In genomic region chr4:17511041-17511949, GRCh38 we compare ENCODE assay signal across 7 cellular contexts. TPM values are rescaled to one million over a fixed set of nuclear protein-coding genes. Genes with fewer than 3 reads are reported as not detected.
DNase-seq lines count a peak whose midpoint lies in the region; ATAC-seq and TF ChIP-seq lines count a peak whose summit lies in the region.

No MANE protein-coding gene starts in this region.

- H2AK5ac ChIP-seq in H9 (ENCODE audit: insufficient read length, low read length): no peak overlapping the region

- peak; percentile 79 to 81 for ATAC-seq in stimulated activated naive B cell treated with anti-CD40 and anti-IgM and Interleukin-4, amounts not matched to agents 10 μg/mL and 1 μg/mL and 100 μg/mL, for 72 hours (replicated peaks)

- H3K56ac ChIP-seq in H9 (ENCODE audit: insufficient read length, low read depth, low read length): no peak overlapping the region

- H3K4ac ChIP-seq in H9 (ENCODE audit: low read depth, low read length): no peak overlapping the region

- no peak for TF ChIP-seq POLR2A in erythroblast (IDR thresholded peaks at IDR 0.05; ENCODE audit: low read length)

- H2BK12ac ChIP-seq in H9 (ENCODE audit: insufficient read length, low read depth, low read length): no peak overlapping the region

- peaks cover 33% of the 10 kb centered on the region in 2 experiments for H3K4me1 Mint-ChIP-seq in H9
- H3K4me1 Mint-ChIP-seq in stimulated activated naive B cell treated with anti-CD40 and anti-IgM and Interleukin-4, amounts not matched to agents 10 μg/mL and 1 μg/mL and 100 μg/mL, for 72 hours: peaks cover 15 to 22% of the 10 kb centered on the region in 2 donors

- H3K4me3 ChIP-seq in LNCaP clone FGC (ENCODE audit: low read depth, low read length) (peak overlapping the region; percentile 62), muscle layer of duodenum (ENCODE audit: low read depth in 1 of 2, low read length in 2 of 2) (peak overlapping the region; percentile 81 to 95)

- no peak overlapping the region for H4K91ac ChIP-seq in H9 (ENCODE audit: insufficient read length, low read depth, low read length)

- H3K79me2 ChIP-seq in H9 (ENCODE audit: insufficient read depth, low read length): no peaks in the 10 kb centered on the region

- H3K4me2 ChIP-seq in H9 (ENCODE audit: insufficient read depth, insufficient read length, low read length): peak overlapping the region; percentile 69

- H3K27me3 Mint-ChIP-seq in H9 (ENCODE audit: low read depth): peaks cover 53% of the 10 kb centered on the region
- H3K27me3 Mint-ChIP-seq in stimulated activated naive B cell treated with anti-CD40 and anti-IgM and Interleukin-4, amounts not matched to agents 10 μg/mL and 1 μg/mL and 100 μg/mL, for 72 hours: peaks cover 0 to 10% of the 10 kb centered on the region in 2 donors

- peaks cover 0 to 18% (median 5%) of the 10 kb centered on the region in 3 experiments; a peak in 5 of 7 replicates for H3K36me3 Mint-ChIP-seq in H9 (ENCODE audit: insufficient read depth in 1 of 3, low read depth in 3 of 3)
- H3K36me3 Mint-ChIP-seq in stimulated activated naive B cell treated with anti-CD40 and anti-IgM and Interleukin-4, amounts not matched to agents 10 μg/mL and 1 μg/mL and 100 μg/mL, for 72 hours: peaks cover 9 to 10% of the 10 kb centered on the region in 2 donors

- no peak overlapping the region for H3K14ac ChIP-seq in H9 (ENCODE audit: insufficient read depth, low read length)

- DNase-seq in GM13977 (ENCODE audit: low spot score) (peak; percentile 48), H9 (peak; percentile 49), LNCaP clone FGC (ENCODE audit: low read depth) (no peak), erythroblast (lab: John Stamatoyannopoulos, UW) (peak; percentile 71 to 76)
- DNase-seq in activated CD8-positive, alpha-beta memory T cell treated with anti-CD3 and anti-CD28 coated beads for 4 hours (ENCODE audit: low read depth in 2 of 2): peak; percentile 5 to 34
- DNase-seq in stimulated activated naive B cell treated with anti-CD40 and anti-IgM and Interleukin-4, amounts not matched to agents 10 μg/mL and 1 μg/mL and 100 μg/mL, for 72 hours: peak; percentile 35

- H4K20me1 ChIP-seq in H9 (ENCODE audit: control insufficient read depth, insufficient read depth, insufficient read length): no peaks in the 10 kb centered on the region

- no peaks in the 10 kb centered on the region; a peak in 1 of 5 replicates for H3K9me3 Mint-ChIP-seq in H9
- H3K9me3 Mint-ChIP-seq in stimulated activated naive B cell treated with anti-CD40 and anti-IgM and Interleukin-4, amounts not matched to agents 10 μg/mL and 1 μg/mL and 100 μg/mL, for 72 hours: no peaks in the 10 kb centered on the region

- peak overlapping the region; percentile 88 to 90 for H3K4me3 Mint-ChIP-seq in H9
- peak overlapping the region; percentile 91 to 96 for H3K4me3 Mint-ChIP-seq in stimulated activated naive B cell treated with anti-CD40 and anti-IgM and Interleukin-4, amounts not matched to agents 10 μg/mL and 1 μg/mL and 100 μg/mL, for 72 hours

- H3K27me3 ChIP-seq in H9 (ENCODE audit: insufficient read depth, low read length) (no peaks in the 10 kb centered on the region), muscle layer of duodenum (ENCODE audit: low read depth, low read length) (no peaks in the 10 kb centered on the region)

- no peak overlapping the region for H3K23ac ChIP-seq in H9 (ENCODE audit: insufficient read length, low read depth, low read length)

- H3K9me3 ChIP-seq in H9 (ENCODE audit: control insufficient read depth, low read depth, low read length): no peaks in the 10 kb centered on the region
- no peaks in the 10 kb centered on the region for H3K9me3 ChIP-seq in muscle layer of duodenum (ENCODE audit: control insufficient read depth in 1 of 2, low read length in 2 of 2)

- H4K8ac ChIP-seq in H9 (replicated peaks; ENCODE audit: insufficient read length, low read depth, low read length): no peak overlapping the region

- H3K36me3 ChIP-seq in muscle layer of duodenum (ENCODE audit: control insufficient read depth in 1 of 2, insufficient read depth in 2 of 2, low read length in 2 of 2): peaks cover 0 to 16% of the 10 kb centered on the region in 2 donors

- no peak overlapping the region for H4K5ac ChIP-seq in H9 (ENCODE audit: insufficient read length, low read depth, low read length)

- WGBS in H9 (ENCODE audit: extremely low coverage, insufficient read length, low lambda C conversion rate): no CpG with 5 or more reads among the region's 44 CpGs

- no peak overlapping the region for H2BK120ac ChIP-seq in H9 (ENCODE audit: low read depth, low read length, poor library complexity, severe bottlenecking)

- H2BK15ac ChIP-seq in H9 (ENCODE audit: low read depth, low read length): no peak overlapping the region

- H2BK20ac ChIP-seq in H9 (ENCODE audit: low read depth, low read length, poor library complexity, severe bottlenecking): no peak overlapping the region

- no peak overlapping the region for H2BK5ac ChIP-seq in H9 (ENCODE audit: insufficient read length, low read length)

- no peak overlapping the region for H3T11ph ChIP-seq in H9 (ENCODE audit: low read length)

- H3K9ac ChIP-seq in H9 (ENCODE audit: extremely low read depth, insufficient read length, low read length): peak overlapping the region; percentile 62

- H3K4me1 ChIP-seq in H9 (ENCODE audit: insufficient read depth, low read length) (no peaks in the 10 kb centered on the region), muscle layer of duodenum (ENCODE audit: control insufficient read depth in 1 of 2, insufficient read depth in 2 of 2, low read length in 2 of 2) (peaks cover 4 to 8% of the 10 kb centered on the region in 2 donors)

- H3K79me1 ChIP-seq in H9 (ENCODE audit: insufficient read depth, low read depth, low read length, poor library complexity, severe bottlenecking): no peaks in the 10 kb centered on the region

- in situ Hi-C loops in GM13977 (cut with MboI; ENCODE audit: low pct_unique_long_range_greater_than_20kb, low sequenced_read_pairs, unreplicated experiment): no loop called here

- peaks cover 12% of the 10 kb centered on the region for H3K23me2 ChIP-seq in H9 (ENCODE audit: insufficient read length, low read depth, low read length, poor library complexity, severe bottlenecking)

- H3K27ac Mint-ChIP-seq in H9: no peak overlapping the region
- H3K27ac Mint-ChIP-seq in stimulated activated naive B cell treated with anti-CD40 and anti-IgM and Interleukin-4, amounts not matched to agents 10 μg/mL and 1 μg/mL and 100 μg/mL, for 72 hours: peak overlapping the region; percentile 92

- no peak for TF ChIP-seq CTCF in GM13977 (IDR thresholded peaks at IDR 0.05; ENCODE audit: extremely low read depth, insufficient read depth, missing control alignments)
- no peak for TF ChIP-seq CTCF in H9 (conservative IDR thresholded peaks at IDR 0.05)
- TF ChIP-seq CTCF in LNCaP clone FGC (IDR thresholded peaks at IDR 0.05; ENCODE audit: control insufficient read depth, extremely low read depth, insufficient read depth): no peak

- no peak overlapping the region for H3K18ac ChIP-seq in H9 (ENCODE audit: insufficient read length, low read depth, low read length)

- H3K27ac ChIP-seq in H9 (ENCODE audit: insufficient read length, low read depth, low read length) (no peak overlapping the region), muscle layer of duodenum (ENCODE audit: low read length) (peak overlapping the region; percentile 66)

- no peak overlapping the region for H2AFZ ChIP-seq in H9 (ENCODE audit: low read length)

RNA-seq across cellular contexts. Expression of gene QDPR, which starts 0.6 kb away (rescaled TPM):
- total RNA-seq in H9 (2021): 23.5 and 24.4 TPM in 2 replicates

RNA-seq across cellular contexts. Expression of gene CLRN2, which starts 3.7 kb away (rescaled TPM):
- total RNA-seq in H9 (2021): not detected in 2 replicates
